In genomic region chr15:67992834-67993233, GRCh38 we compare ENCODE assay signal across 28 cellular contexts.
DNase-seq lines count a peak whose midpoint lies in the region; ATAC-seq and TF ChIP-seq lines count a peak whose summit lies in the region.
"Had no signal": no experiment of that assay in that cellular context is flagged by ENCODE, and none has a peak within 500 bp of the region (broad histone marks: within the 10 kb centered on the region; RNA-seq: fewer than 3 reads in every experiment).

No MANE protein-coding gene starts in this region.

- intact Hi-C loops in colonic mucosa (cut with DNase I) (no loop called here), left cardiac atrium (cut with DNase I) (no loop called here), esophagus squamous epithelium (cut with DNase I) (no loop called here)

- H3K27ac ChIP-seq in GM23338 (ENCODE audit: low read depth) (no peak overlapping the region), colonic mucosa (no peak overlapping the region), esophagus squamous epithelium (no peak overlapping the region)
- H3K27ac ChIP-seq: SJCRH30 had no signal

- H4K20me1 ChIP-seq in GM23338 (replicated peaks; ENCODE audit: insufficient read depth) = no peaks in the 10 kb centered on the region

- no peaks in the 10 kb centered on the region for H3K9me3 ChIP-seq in colonic mucosa
- H3K9me3 ChIP-seq in esophagus squamous epithelium = no peaks in the 10 kb centered on the region
- H3K9me3 ChIP-seq: BE2C, SJCRH30 had no signal

- H3K36me3 Mint-ChIP-seq in GM23338 (ENCODE audit: low read depth) (no peaks in the 10 kb centered on the region), nephron progenitor cell (ENCODE audit: low read depth) (peaks cover 5% of the 10 kb centered on the region)
- H3K36me3 Mint-ChIP-seq: activated naive CD4-positive, alpha-beta T cell treated with anti-CD3 and anti-CD28 coated beads, Interleukin-2, amount 50 U/mL, for 72 hours; mesothelial cell of epicardium; naive thymus-derived CD8-positive, alpha-beta T cell; T-cell had no signal

- H3K9me2 ChIP-seq in GM23338 (ENCODE audit: insufficient read depth) = no peaks in the 10 kb centered on the region

- H3K36me3 ChIP-seq in GM23338 (ENCODE audit: insufficient read depth) = no peaks in the 10 kb centered on the region
- no peaks in the 10 kb centered on the region for H3K36me3 ChIP-seq in colonic mucosa
- H3K36me3 ChIP-seq in esophagus squamous epithelium = no peaks in the 10 kb centered on the region
- H3K36me3 ChIP-seq: BE2C, SJCRH30 had no signal

- H3K4me3 ChIP-seq in GM23338 (no peak overlapping the region), colonic mucosa (no peak overlapping the region), esophagus squamous epithelium (no peak overlapping the region)
- H3K4me3 ChIP-seq: SJCRH30 had no signal

- H2AFZ ChIP-seq in GM23338 = peak overlapping the region; percentile 69; the same call in 1 of the 2 replicates

- WGBS in esophagus squamous epithelium, 2 donors = 79 to 100% methylated on average over 2 of the region's 2 CpGs

- H3K9ac ChIP-seq in colonic mucosa (ENCODE audit: low read depth in 2 of 2, low read length in 2 of 2) = no peak overlapping the region

- no peaks in the 10 kb centered on the region for H3F3A ChIP-seq in GM23338 (replicated peaks; ENCODE audit: low read depth)

- H3K4me1 Mint-ChIP-seq in GM23338 (no peaks in the 10 kb centered on the region), nephron progenitor cell (peaks cover 18% of the 10 kb centered on the region)
- H3K4me1 Mint-ChIP-seq: activated T-helper 17 cell treated with anti-CD3 and anti-CD28 coated beads, Interleukin-2, amount 50 U/mL, for 72 hours; naive thymus-derived CD8-positive, alpha-beta T cell; T-cell had no signal

- H3K4me1 ChIP-seq in GM23338 (ENCODE audit: insufficient read depth) (no peaks in the 10 kb centered on the region), colonic mucosa (no peaks in the 10 kb centered on the region), esophagus squamous epithelium (peaks cover 0 to 2% (median 0%) of the 10 kb centered on the region in 3 donors)
- H3K4me1 ChIP-seq: BE2C, SJCRH30 had no signal

- no peak overlapping the region for H3K4me2 ChIP-seq in GM23338

- H3K27me3 ChIP-seq in GM23338 (ENCODE audit: insufficient read depth) = no peaks in the 10 kb centered on the region
- no peaks in the 10 kb centered on the region for H3K27me3 ChIP-seq in colonic mucosa
- no peaks in the 10 kb centered on the region for H3K27me3 ChIP-seq in esophagus squamous epithelium
- H3K27me3 ChIP-seq: BE2C, SJCRH30 had no signal

- H3K4me3 Mint-ChIP-seq in GM23338 (no peak overlapping the region), nephron progenitor cell (no peak overlapping the region)
- H3K4me3 Mint-ChIP-seq: activated T-helper 17 cell treated with anti-CD3 and anti-CD28 coated beads, Interleukin-2, amount 50 U/mL, for 72 hours; mesothelial cell of epicardium; naive thymus-derived CD8-positive, alpha-beta T cell; T-cell had no signal

- no peak overlapping the region for H3K27ac Mint-ChIP-seq in GM23338
- peak overlapping the region; percentile 83 for H3K27ac Mint-ChIP-seq in nephron progenitor cell
- H3K27ac Mint-ChIP-seq: activated naive CD4-positive, alpha-beta T cell treated with anti-CD3 and anti-CD28 coated beads, Interleukin-2, amount 50 U/mL, for 72 hours; activated T-helper 17 cell treated with anti-CD3 and anti-CD28 coated beads, Interleukin-2, amount 50 U/mL, for 72 hours; mesothelial cell of epicardium; naive thymus-derived CD8-positive, alpha-beta T cell; T-cell had no signal

- ATAC-seq in GM23338 (no peak), left cardiac atrium (no peak), HG02763 (IDR thresholded peaks at IDR 0.05; ENCODE audit: unreplicated experiment) (no peak)
- ATAC-seq: activated naive CD4-positive, alpha-beta T cell treated with anti-CD3 and anti-CD28 coated beads, Interleukin-2, amount 50 U/mL, for 72 hours; activated T-helper 17 cell treated with anti-CD3 and anti-CD28 coated beads, Interleukin-2, amount 50 U/mL, for 72 hours; left ventricle myocardium superior; naive thymus-derived CD8-positive, alpha-beta T cell; T-cell had no signal

- TF ChIP-seq CTCF in GM23338 (conservative IDR thresholded peaks at IDR 0.05; ENCODE audit: low read depth in 2 of 2) = no peak
- TF ChIP-seq CTCF in colonic mucosa (IDR thresholded peaks at IDR 0.05) = no peak
- TF ChIP-seq CTCF in nephron progenitor cell (IDR thresholded peaks at IDR 0.05) = no peak
- no peak for TF ChIP-seq CTCF in esophagus squamous epithelium (IDR thresholded peaks at IDR 0.05)

- no peak for DNase-seq in GM23338 (ENCODE audit: low spot score)
- peak; percentile 28 for DNase-seq in NCI-H226
- DNase-seq in colonic mucosa = peak; percentile 16
- DNase-seq in nephron progenitor cell = no peak
- DNase-seq in left cardiac atrium = no peak
- no peak for DNase-seq in activated CD8-positive, alpha-beta memory T cell treated with anti-CD3 and anti-CD28 coated beads, Interleukin-2, amount 50 U/mL, for 48 hours
- DNase-seq in esophagus squamous epithelium (lab: John Stamatoyannopoulos, UW) = no peak
- DNase-seq: ACHN; activated CD4-positive, alpha-beta T cell treated with anti-CD3 and anti-CD28 coated beads, Interleukin-2, amount 50 U/mL, for 4 hours; activated CD4-positive, CD25-positive, alpha-beta regulatory T cell; aorta; BE2C; dermis blood vessel endothelial cell; GF-D8; HCEC 1CT; hypothalamus; left ventricle myocardium superior; naive thymus-derived CD8-positive, alpha-beta T cell; NCI-H1105; NCI-H187 treated with DMSO at 0.1 percent for 48 hours; NCI-H526; SJCRH30; T-cell; trophoblast cell had no signal

- H3K27me3 Mint-ChIP-seq in GM23338 (ENCODE audit: insufficient read depth, low read depth, poor library complexity) = peaks cover 7% of the 10 kb centered on the region
- peaks cover 6% of the 10 kb centered on the region for H3K27me3 Mint-ChIP-seq in nephron progenitor cell (ENCODE audit: low read depth, poor library complexity)

- H3K9me3 Mint-ChIP-seq in GM23338 = no peaks in the 10 kb centered on the region
- H3K9me3 Mint-ChIP-seq in nephron progenitor cell = peaks cover 8% of the 10 kb centered on the region
- H3K9me3 Mint-ChIP-seq: activated naive CD4-positive, alpha-beta T cell treated with anti-CD3 and anti-CD28 coated beads, Interleukin-2, amount 50 U/mL, for 72 hours; activated T-helper 17 cell treated with anti-CD3 and anti-CD28 coated beads, Interleukin-2, amount 50 U/mL, for 72 hours; mesothelial cell of epicardium; naive thymus-derived CD8-positive, alpha-beta T cell; T-cell had no signal

- H3K79me2 ChIP-seq in GM23338 (replicated peaks; ENCODE audit: insufficient read depth) = no peaks in the 10 kb centered on the region

- no peak for TF ChIP-seq POLR2A in esophagus squamous epithelium (IDR thresholded peaks at IDR 0.05)

TF ChIP-seq in GM23338, 12 proteins besides CTCF, POLR2A, EP300 and RAD21 (continues in another document):
- TF ChIP-seq REST (IDR thresholded peaks at IDR 0.05; ENCODE audit: unreplicated experiment) (no peak), EZH2 (IDR thresholded peaks at IDR 0.05; ENCODE audit: low read depth, unreplicated experiment) (no peak), STAT1 (IDR thresholded peaks at IDR 0.05; ENCODE audit: unreplicated experiment) (no peak), NANOG (IDR thresholded peaks at IDR 0.05; ENCODE audit: borderline replicate concordance) (no peak), JUNB (IDR thresholded peaks at IDR 0.05; ENCODE audit: unreplicated experiment) (no peak), ZNF114 (CRISPR knock-in tag; IDR thresholded peaks at IDR 0.05) (no peak), ETS1 (IDR thresholded peaks at IDR 0.05) (no peak)

Comparison
In these comparisons a context has a peak if more than half of its experiments do, and no peak if none do; other contexts are left out.
1. DNase-seq: peak in NCI-H226 (single experiment) and colonic mucosa (single experiment); none in GM23338 (single experiment), nephron progenitor cell (single experiment), left cardiac atrium (single experiment), activated CD8-positive, alpha-beta memory T cell treated with anti-CD3 and anti-CD28 coated beads, Interleukin-2, amount 50 U/mL, for 48 hours (single experiment) and esophagus squamous epithelium (single experiment).